In the genomic region with DNA sequence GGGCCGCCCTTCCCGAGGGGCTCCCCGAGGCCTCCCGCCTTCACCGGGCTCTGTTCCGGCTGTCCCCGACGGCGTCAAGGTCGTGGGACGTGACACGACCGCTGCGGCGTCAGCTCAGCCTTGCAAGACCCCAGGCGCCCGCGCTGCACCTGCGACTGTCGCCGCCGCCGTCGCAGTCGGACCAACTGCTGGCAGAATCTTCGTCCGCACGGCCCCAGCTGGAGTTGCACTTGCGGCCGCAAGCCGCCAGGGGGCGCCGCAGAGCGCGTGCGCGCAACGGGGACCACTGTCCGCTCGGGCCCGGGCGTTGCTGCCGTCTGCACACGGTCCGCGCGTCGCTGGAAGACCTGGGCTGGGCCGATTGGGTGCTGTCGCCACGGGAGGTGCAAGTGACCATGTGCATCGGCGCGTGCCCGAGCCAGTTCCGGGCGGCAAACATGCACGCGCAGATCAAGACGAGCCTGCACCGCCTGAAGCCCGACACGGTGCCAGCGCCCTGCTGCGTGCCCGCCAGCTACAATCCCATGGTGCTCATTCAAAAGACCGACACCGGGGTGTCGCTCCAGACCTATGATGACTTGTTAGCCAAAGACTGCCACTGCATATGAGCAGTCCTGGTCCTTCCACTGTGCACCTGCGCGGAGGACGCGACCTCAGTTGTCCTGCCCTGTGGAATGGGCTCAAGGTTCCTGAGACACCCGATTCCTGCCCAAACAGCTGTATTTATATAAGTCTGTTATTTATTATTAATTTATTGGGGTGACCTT, we compare ENCODE assay signal across 8 cellular contexts.
DNase-seq lines count a peak whose midpoint lies in the region; ATAC-seq lines count a peak whose summit lies in the region.

No MANE protein-coding gene starts in this region.

- in situ Hi-C loops in HAP-1 (cut with MboI; ENCODE audit: low sequenced_read_pairs), result no loop called here

- no peak overlapping the region for H3K27ac Mint-ChIP-seq in T-helper 2 cell treated with Interferon-gamma antibody and Interleukin-4, amounts not matched to agents 5 μg/mL and 100 μg/mL, for 36 hours

- H3K4me3 Mint-ChIP-seq in T-helper 2 cell treated with Interferon-gamma antibody and Interleukin-4, amounts not matched to agents 5 μg/mL and 100 μg/mL, for 36 hours, result peak overlapping the region; percentile 69

- peaks cover 4% of the 10 kb centered on the region for H3K4me1 Mint-ChIP-seq in T-helper 2 cell treated with Interferon-gamma antibody and Interleukin-4, amounts not matched to agents 5 μg/mL and 100 μg/mL, for 36 hours (ENCODE audit: low read depth)

- peaks cover 63% of the 10 kb centered on the region for H3K27me3 Mint-ChIP-seq in T-helper 2 cell treated with Interferon-gamma antibody and Interleukin-4, amounts not matched to agents 5 μg/mL and 100 μg/mL, for 36 hours (ENCODE audit: low read depth)

- peaks cover 3% of the 10 kb centered on the region for H3K4me1 ChIP-seq in HAP-1

- peaks cover 4% of the 10 kb centered on the region; the same call in 1 of the 2 replicates for H3K27me3 ChIP-seq in HAP-1 (ENCODE audit: low read depth)

- no peaks in the 10 kb centered on the region for H3K9me3 Mint-ChIP-seq in T-helper 2 cell treated with Interferon-gamma antibody and Interleukin-4, amounts not matched to agents 5 μg/mL and 100 μg/mL, for 36 hours

- H3K9me3 ChIP-seq in HAP-1 (no peaks in the 10 kb centered on the region), iPS-18c (ENCODE audit: control insufficient read depth, insufficient read depth, low read length) (no peaks in the 10 kb centered on the region)

- peak overlapping the region; percentile 22 for H3K4me3 ChIP-seq in HAP-1
- H3K4me3 ChIP-seq in iPS-18c (ENCODE audit: insufficient read depth, low read depth, low read length), result peak overlapping the region; percentile 25; the same call in 1 of the 2 replicates
- H3K4me3 ChIP-seq in skin epidermis, result peak overlapping the region; percentile 17 to 28 (median 23)

- DNase-seq in GDM1 (lab: John Stamatoyannopoulos, UW), result peak; percentile 35
- DNase-seq in HAP-1 (ENCODE audit: low spot score in 2 of 2), result peak; percentile 70 to 91
- peak; percentile 80 for DNase-seq in NCI-H1092 treated with DMSO at 0.1 percent for 48 hours (lab: John Stamatoyannopoulos, UW)
- peak; percentile 77 for DNase-seq in T-helper 2 cell treated with Interferon-gamma antibody and Interleukin-4, amounts not matched to agents 5 μg/mL and 100 μg/mL, for 36 hours (ENCODE audit: low spot score)
- DNase-seq in astrocyte of the hippocampus (ENCODE audit: low read depth, low spot score), result peak; percentile 89

- no peak for ATAC-seq in GM21528 (IDR thresholded peaks at IDR 0.05; ENCODE audit: low FRiP score, unreplicated experiment)

- no peaks in the 10 kb centered on the region for H3K36me3 ChIP-seq in HAP-1 (replicated peaks)

- H3K27ac ChIP-seq in skin epidermis, result peak overlapping the region in 7 of 21 experiments; percentile 1 to 53 (median 29)

- no peaks in the 10 kb centered on the region for H3K36me3 Mint-ChIP-seq in T-helper 2 cell treated with Interferon-gamma antibody and Interleukin-4, amounts not matched to agents 5 μg/mL and 100 μg/mL, for 36 hours (ENCODE audit: low read depth)

Comparison
In these comparisons a context has a peak if more than half of its experiments do, and no peak if none do; other contexts are left out.
1. DNase-seq: peak in every context shown above with its lines; median percentile 89 in astrocyte of the hippocampus; 80 in HAP-1; 80 in NCI-H1092 treated with DMSO at 0.1 percent for 48 hours; 77 in T-helper 2 cell treated with Interferon-gamma antibody and Interleukin-4, amounts not matched to agents 5 μg/mL and 100 μg/mL, for 36 hours; 35 in GDM1.